Comparison of ENCODE assay signal across 8 cellular contexts in genomic region chr13:99605417-99606321, GRCh38. TPM values are rescaled to one million over a fixed set of nuclear protein-coding genes. Genes with fewer than 3 reads are reported as not detected.
A peak's percentile ranks its signal among the peaks of the same experiment; 100 is the strongest.
DNase-seq lines count a peak whose midpoint lies in the region; FAIRE-seq and TF ChIP-seq lines count a peak whose summit lies in the region.

No MANE protein-coding gene starts in this region.

- H3K4ac ChIP-seq in H9 (ENCODE audit: low read depth, low read length) = no peak overlapping the region

- H4K91ac ChIP-seq in H9 (ENCODE audit: insufficient read length, low read depth, low read length) = no peak overlapping the region

- H3K4me3 ChIP-seq in GM12864 (ENCODE audit: low read depth, low read length) = peak overlapping the region; percentile 69
- peak overlapping the region; percentile 61 to 89 (median 73) for H3K4me3 ChIP-seq in breast epithelium
- peak overlapping the region; percentile 62 to 64 for H3K4me3 ChIP-seq in kidney (ENCODE audit: low read length in 2 of 2)

- H3K36me3 ChIP-seq in breast epithelium = no peaks in the 10 kb centered on the region
- H3K36me3 ChIP-seq in kidney (ENCODE audit: control insufficient read depth in 1 of 2, insufficient read depth in 2 of 2, low read length in 2 of 2) = no peaks in the 10 kb centered on the region

- H3K27me3 Mint-ChIP-seq in H9 (ENCODE audit: low read depth) = no peaks in the 10 kb centered on the region

- H3K4me1 ChIP-seq in H9 (ENCODE audit: insufficient read depth, low read length) = peaks cover 5% of the 10 kb centered on the region
- H3K4me1 ChIP-seq in breast epithelium = peaks cover 0 to 4% of the 10 kb centered on the region in 2 donors
- H3K4me1 ChIP-seq in kidney (ENCODE audit: control insufficient read depth in 1 of 2, insufficient read depth in 1 of 2, low read depth in 1 of 2, low read length in 2 of 2) = peaks cover 2 to 6% of the 10 kb centered on the region in 2 donors

- no peak for FAIRE-seq in kidney (lab: Jason Lieb, UNC)

- no peak overlapping the region for H2BK15ac ChIP-seq in H9 (ENCODE audit: low read depth, low read length)

- H3K79me1 ChIP-seq in H9 (ENCODE audit: insufficient read depth, low read depth, low read length, poor library complexity, severe bottlenecking) = no peaks in the 10 kb centered on the region

- H3K9me3 ChIP-seq in H9 (ENCODE audit: control insufficient read depth, low read depth, low read length) = no peaks in the 10 kb centered on the region
- H3K9me3 ChIP-seq in breast epithelium = peaks cover 0 to 3% of the 10 kb centered on the region in 2 donors
- no peaks in the 10 kb centered on the region for H3K9me3 ChIP-seq in kidney (ENCODE audit: control insufficient read depth in 1 of 2, low read length in 2 of 2)

- peak; percentile 29 for TF ChIP-seq CTCF in GM12864 (IDR thresholded peaks at IDR 0.05; ENCODE audit: low read depth, low read length, missing control alignments)
- peak; percentile 52 for TF ChIP-seq CTCF in H9 (conservative IDR thresholded peaks at IDR 0.05)
- TF ChIP-seq CTCF in breast epithelium (IDR thresholded peaks at IDR 0.05) = no peak
- peak; percentile 14 for TF ChIP-seq CTCF in kidney (IDR thresholded peaks at IDR 0.05; ENCODE audit: borderline replicate concordance, extremely low read depth, insufficient read depth)

- H3K23me2 ChIP-seq in H9 (ENCODE audit: insufficient read length, low read depth, low read length, poor library complexity, severe bottlenecking) = peaks cover 11% of the 10 kb centered on the region

- H4K8ac ChIP-seq in H9 (replicated peaks; ENCODE audit: insufficient read length, low read depth, low read length) = no peak overlapping the region

- no peak for TF ChIP-seq POLR2A in breast epithelium (IDR thresholded peaks at IDR 0.05)

- H3K36me3 Mint-ChIP-seq in H9 (ENCODE audit: insufficient read depth in 1 of 3, low read depth in 3 of 3) = peaks cover 2 to 8% (median 3%) of the 10 kb centered on the region in 3 experiments; a peak in 4 of 7 replicates

- no CpG with 5 or more reads among the region's 18 CpGs for WGBS in H9 (ENCODE audit: extremely low coverage, insufficient read length, low lambda C conversion rate)

- peak overlapping the region; percentile 71 to 79 for H3K4me3 Mint-ChIP-seq in H9

- no peak overlapping the region for H4K5ac ChIP-seq in H9 (ENCODE audit: insufficient read length, low read depth, low read length)

- no peak overlapping the region for H3K14ac ChIP-seq in H9 (ENCODE audit: insufficient read depth, low read length)

- no peak overlapping the region for H2AFZ ChIP-seq in H9 (ENCODE audit: low read length)

- H3K27me3 ChIP-seq in H9 (ENCODE audit: insufficient read depth, low read length) = no peaks in the 10 kb centered on the region
- H3K27me3 ChIP-seq in breast epithelium = no peaks in the 10 kb centered on the region

- H2BK120ac ChIP-seq in H9 (ENCODE audit: low read depth, low read length, poor library complexity, severe bottlenecking) = no peak overlapping the region

- no peak overlapping the region for H2BK5ac ChIP-seq in H9 (ENCODE audit: insufficient read length, low read length)

- no peaks in the 10 kb centered on the region for H3K9me3 Mint-ChIP-seq in H9

- H2BK12ac ChIP-seq in H9 (ENCODE audit: insufficient read length, low read depth, low read length) = no peak overlapping the region

- peak; percentile 29 for DNase-seq in GM12864 (ENCODE audit: low read depth)
- DNase-seq in H9 = peak; percentile 80
- DNase-seq in LoVo (ENCODE audit: low spot score) = peak; percentile 45
- DNase-seq in T-helper 9 cell = peak; percentile 33
- DNase-seq in breast epithelium (ENCODE audit: low spot score in 2 of 2) = no peak
- DNase-seq in kidney = peak; percentile 80
- peak; percentile 14 to 27 for DNase-seq in stimulated activated CD4-positive, alpha-beta T cell treated with anti-CD3 and anti-CD28 coated beads, Interleukin-1b, Interleukin-23, amount 100 ng/mL, for 4 hours (ENCODE audit: low read depth in 2 of 2)
- DNase-seq in NCI-H2107 treated with DMSO at 0.1 percent for 48 hours (lab: John Stamatoyannopoulos, UW; ENCODE audit: unreplicated experiment) = no peak

- no peak overlapping the region for H3K27ac ChIP-seq in H9 (ENCODE audit: insufficient read length, low read depth, low read length)
- peak overlapping the region; percentile 88 for H3K27ac ChIP-seq in breast epithelium
- H3K27ac ChIP-seq in kidney (ENCODE audit: low read depth in 2 of 2, low read length in 2 of 2) = peak overlapping the region; percentile 75 to 88

- H2BK20ac ChIP-seq in H9 (ENCODE audit: low read depth, low read length, poor library complexity, severe bottlenecking) = no peak overlapping the region

- no peak overlapping the region for H3T11ph ChIP-seq in H9 (ENCODE audit: low read length)

- H4K20me1 ChIP-seq in H9 (ENCODE audit: control insufficient read depth, insufficient read depth, insufficient read length) = no peaks in the 10 kb centered on the region

- H2AK5ac ChIP-seq in H9 (ENCODE audit: insufficient read length, low read length) = no peak overlapping the region

- no peak overlapping the region for H3K18ac ChIP-seq in H9 (ENCODE audit: insufficient read length, low read depth, low read length)

- H3K27ac Mint-ChIP-seq in H9 = peak overlapping the region in 1 of 3 experiments; percentile 4; a peak in 1 of 7 replicates

- H3K4me2 ChIP-seq in H9 (ENCODE audit: insufficient read depth, insufficient read length, low read length) = peak overlapping the region; percentile 79

- no peak overlapping the region for H3K56ac ChIP-seq in H9 (ENCODE audit: insufficient read length, low read depth, low read length)

- H3K9ac ChIP-seq in H9 (ENCODE audit: extremely low read depth, insufficient read length, low read length) = no peak overlapping the region
- peak overlapping the region; percentile 6 to 60 for H3K9ac ChIP-seq in kidney (ENCODE audit: low read length in 2 of 2)

- no peak overlapping the region for H3K23ac ChIP-seq in H9 (ENCODE audit: insufficient read length, low read depth, low read length)

- H3K79me2 ChIP-seq in H9 (ENCODE audit: insufficient read depth, low read length) = no peaks in the 10 kb centered on the region

- H3K4me1 Mint-ChIP-seq in H9 = peaks cover 29 to 32% of the 10 kb centered on the region in 2 experiments

- intact Hi-C loops in breast epithelium (cut with DNase I; ENCODE audit: low total_unique reads) = no loop called here
- intact Hi-C loops in kidney (cut with DNase I) = no loop called here

RNA-seq across cellular contexts. Expression of gene CLYBL, which starts 0.8 kb away (rescaled TPM):
- total RNA-seq in H9 (2021) (16.5 and 20.7 TPM in 2 replicates), breast epithelium (1 to 10 TPM; 5.1 to 8.2 (median 5.1) TPM), kidney (23.4 TPM)
- 71.7 TPM for polyA plus RNA-seq in kidney (ENCODE audit: insufficient read depth, low read depth, low replicate concordance)

Comparison
In these comparisons a context has a peak if more than half of its experiments do, and no peak if none do; other contexts are left out.
1. DNase-seq: peak in GM12864 (single experiment), H9 (single experiment), LoVo (single experiment), T-helper 9 cell (single experiment), kidney (single experiment) and stimulated activated CD4-positive, alpha-beta T cell treated with anti-CD3 and anti-CD28 coated beads, Interleukin-1b, Interleukin-23, amount 100 ng/mL, for 4 hours (2 of 2); none in breast epithelium (0 of 2) and NCI-H2107 treated with DMSO at 0.1 percent for 48 hours (single experiment).
2. CTCF ChIP-seq: peak in GM12864 (single experiment), H9 (single experiment) and kidney (single experiment); none in breast epithelium (0 of 3).
3. Peak in every context shown above with its lines, with median percentiles within 50 percentile points of each other: H3K4me3 ChIP-seq.